In the genomic region with DNA sequence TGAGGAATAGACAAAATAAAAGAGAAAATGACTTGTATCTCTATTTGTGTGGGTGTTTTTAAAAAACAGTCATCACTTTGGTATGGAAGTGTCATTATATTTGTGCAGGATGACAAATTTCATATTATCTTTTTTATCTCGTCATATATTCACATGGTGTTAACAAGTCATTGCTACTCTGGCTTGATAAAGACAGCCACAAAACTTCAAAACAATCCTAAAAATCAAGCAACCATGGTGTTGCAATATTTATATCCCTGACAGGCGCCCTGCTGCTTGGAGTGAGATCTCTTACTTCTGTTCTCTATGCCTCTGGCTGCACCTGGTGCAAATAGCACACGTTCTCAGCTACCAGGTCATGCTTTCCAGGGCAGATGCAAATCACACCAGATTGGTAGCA, we compare ENCODE assay signal across 19 cellular contexts.
DNase-seq lines count a peak whose midpoint lies in the region; ATAC-seq and TF ChIP-seq lines count a peak whose summit lies in the region.
"Had no signal": no experiment of that assay in that cellular context is flagged by ENCODE, and none has a peak within 500 bp of the region (broad histone marks: within the 10 kb centered on the region; RNA-seq: fewer than 3 reads in every experiment).

No MANE protein-coding gene starts in this region.

- no peaks in the 10 kb centered on the region for H3K79me2 ChIP-seq in trophoblast cell (ENCODE audit: control insufficient read depth, insufficient read depth, low read length, poor library complexity)

- no peak overlapping the region for H3K18ac ChIP-seq in trophoblast cell (ENCODE audit: low read length)

- H4K91ac ChIP-seq in trophoblast cell (ENCODE audit: low read depth, low read length) = no peak overlapping the region

- H4K8ac ChIP-seq in trophoblast cell (ENCODE audit: low read depth, low read length) = no peak overlapping the region

- no CpG with 5 or more reads among the region's 3 CpGs for WGBS in trophoblast cell (ENCODE audit: extremely low coverage, insufficient coverage, insufficient read length)

- no peak overlapping the region for H3K14ac ChIP-seq in trophoblast cell (ENCODE audit: low read length)

- H2BK120ac ChIP-seq in trophoblast cell (ENCODE audit: insufficient read depth, low read length, poor library complexity) = no peak overlapping the region

- no peak overlapping the region for H4K12ac ChIP-seq in trophoblast cell (ENCODE audit: low read depth, low read length)

- DNase-seq in EL (peak; percentile 31), M059J (ENCODE audit: low read depth) (peak; percentile 2), amniotic epithelial cell (ENCODE audit: low read depth) (peak; percentile 40), trophoblast cell (peak; percentile 82 to 95), mucosa of descending colon (no peak), right atrium auricular region (ENCODE audit: low spot score) (no peak), NCI-H510A (lab: John Stamatoyannopoulos, UW) (no peak)
- DNase-seq: C1 segment of cervical spinal cord; CD8-positive, alpha-beta memory T cell; DMS79; Karpas-422; MM.1S; NCI-H1092; NCI-H146; NCI-H2081; NCI-H510A treated with DMSO at 0.1 percent for 48 hours had no signal

- H3K4me3 ChIP-seq in trophoblast cell (ENCODE audit: low read depth, low read length) (no peak overlapping the region), mucosa of descending colon (no peak overlapping the region), right atrium auricular region (no peak overlapping the region)
- H3K4me3 ChIP-seq: HAP-1, SJSA1 had no signal

- no peak overlapping the region for H2AK5ac ChIP-seq in trophoblast cell (ENCODE audit: low read length)

- H3K4ac ChIP-seq in trophoblast cell (ENCODE audit: low read depth, low read length) = no peak overlapping the region

- no peak overlapping the region for H2BK12ac ChIP-seq in trophoblast cell (ENCODE audit: low read length)

- H3K79me1 ChIP-seq in trophoblast cell (ENCODE audit: low read length) = no peaks in the 10 kb centered on the region

- TF ChIP-seq CTCF in mucosa of descending colon (IDR thresholded peaks at IDR 0.05) (no peak), right atrium auricular region (IDR thresholded peaks at IDR 0.05) (no peak)

- no peak overlapping the region for H3K23ac ChIP-seq in trophoblast cell (ENCODE audit: low read length)

- peaks cover 0 to 8% of the 10 kb centered on the region in 2 experiments for H3K4me1 ChIP-seq in trophoblast cell (ENCODE audit: control insufficient read depth in 1 of 2, insufficient read depth in 2 of 2, low read length in 2 of 2)
- no peaks in the 10 kb centered on the region for H3K4me1 ChIP-seq in mucosa of descending colon (ENCODE audit: low read depth)
- no peaks in the 10 kb centered on the region for H3K4me1 ChIP-seq in right atrium auricular region
- H3K4me1 ChIP-seq: SJSA1 had no signal

- no peak for ATAC-seq in mucosa of descending colon
- ATAC-seq in GM18861 (IDR thresholded peaks at IDR 0.05; ENCODE audit: unreplicated experiment) = no peak

- H2AFZ ChIP-seq in trophoblast cell (ENCODE audit: insufficient read depth, low read length, poor library complexity) = no peak overlapping the region

- H3K27me3 ChIP-seq in trophoblast cell (ENCODE audit: insufficient read depth, low read length) (no peaks in the 10 kb centered on the region), right atrium auricular region (no peaks in the 10 kb centered on the region)
- H3K27me3 ChIP-seq: SJSA1 had no signal

- H3K36me3 ChIP-seq in trophoblast cell (ENCODE audit: control insufficient read depth in 1 of 2, insufficient read depth in 2 of 2, low read length in 2 of 2) (no peaks in the 10 kb centered on the region), mucosa of descending colon (ENCODE audit: low read depth) (no peaks in the 10 kb centered on the region), right atrium auricular region (no peaks in the 10 kb centered on the region)
- H3K36me3 ChIP-seq: HAP-1, SJSA1 had no signal

- no peaks in the 10 kb centered on the region for H3K9me3 ChIP-seq in trophoblast cell (ENCODE audit: insufficient read depth, low read depth, low read length)
- no peaks in the 10 kb centered on the region for H3K9me3 ChIP-seq in mucosa of descending colon
- no peaks in the 10 kb centered on the region for H3K9me3 ChIP-seq in right atrium auricular region
- H3K9me3 ChIP-seq: HAP-1, SJSA1 had no signal

- intact Hi-C loops in mucosa of descending colon (cut with DNase I, micrococcal nuclease) = no loop called here

- H3K27ac ChIP-seq in trophoblast cell (ENCODE audit: low read depth, low read length) = no peak overlapping the region
- no peak overlapping the region for H3K27ac ChIP-seq in right atrium auricular region
- H3K27ac ChIP-seq: SJSA1 had no signal

- no peak overlapping the region for H3K4me2 ChIP-seq in trophoblast cell (ENCODE audit: low read length)

- no peak overlapping the region for H3K9ac ChIP-seq in trophoblast cell (ENCODE audit: low read length)

- H2BK5ac ChIP-seq in trophoblast cell (ENCODE audit: low read depth, low read length, poor library complexity) = no peak overlapping the region

Comparison
In these comparisons a context has a peak if more than half of its experiments do, and no peak if none do; other contexts are left out.
1. DNase-seq: peak in EL (single experiment), M059J (single experiment), amniotic epithelial cell (single experiment) and trophoblast cell (2 of 2); none in mucosa of descending colon (0 of 3), right atrium auricular region (single experiment) and NCI-H510A (single experiment).